In genomic region chr2:236040600-236041328, GRCh38 we compare ENCODE assay signal across 23 cellular contexts.
A peak's percentile ranks its signal among the peaks of the same experiment; 100 is the strongest.
DNase-seq lines count a peak whose midpoint lies in the region; ATAC-seq, FAIRE-seq and TF ChIP-seq lines count a peak whose summit lies in the region.
"Had no signal": no experiment of that assay in that cellular context is flagged by ENCODE, and none has a peak within 500 bp of the region (broad histone marks: within the 10 kb centered on the region; RNA-seq: fewer than 3 reads in every experiment).

No MANE protein-coding gene starts in this region.

- H3K27ac ChIP-seq in endodermal cell (ENCODE audit: low read depth, low read length) (peak overlapping the region; percentile 49), kidney (ENCODE audit: low read depth in 2 of 2, low read length in 2 of 2) (peak overlapping the region in 1 of 2 donors; percentile 72)
- H3K27ac ChIP-seq: A549, KMS-11 had no signal

- H3K9me3 Mint-ChIP-seq in natural killer cell treated with Interleukin-12 subunit alpha and Interleukin-12 subunit beta and Interleukin-15 and Interleukin-18, amount 100 ng/mL, for 72 hours, result no peaks in the 10 kb centered on the region
- no peaks in the 10 kb centered on the region for H3K9me3 Mint-ChIP-seq in natural killer cell
- no peaks in the 10 kb centered on the region for H3K9me3 Mint-ChIP-seq in endodermal cell
- no peaks in the 10 kb centered on the region for H3K9me3 Mint-ChIP-seq in mesothelial cell of epicardium
- H3K9me3 Mint-ChIP-seq: CD4-positive, alpha-beta T cell had no signal

- H3K4me3 Mint-ChIP-seq in natural killer cell treated with Interleukin-12 subunit alpha and Interleukin-12 subunit beta and Interleukin-15 and Interleukin-18, amount 100 ng/mL, for 72 hours, result no peak overlapping the region
- H3K4me3 Mint-ChIP-seq in natural killer cell (no peak overlapping the region), endodermal cell (no peak overlapping the region), mesothelial cell of epicardium (no peak overlapping the region)
- H3K4me3 Mint-ChIP-seq: CD4-positive, alpha-beta T cell had no signal

- H3K4me3 ChIP-seq in endodermal cell (ENCODE audit: low read length), result no peak overlapping the region
- peak overlapping the region; percentile 3 to 17 for H3K4me3 ChIP-seq in kidney (ENCODE audit: low read length in 2 of 2)
- H3K4me3 ChIP-seq: A549, GM12878, HAP-1 had no signal

- H3K4me1 ChIP-seq in endodermal cell (ENCODE audit: control insufficient read depth, insufficient read depth, low read length), result no peaks in the 10 kb centered on the region
- peaks cover 0 to 13% of the 10 kb centered on the region in 2 donors for H3K4me1 ChIP-seq in kidney (ENCODE audit: control insufficient read depth in 1 of 2, insufficient read depth in 1 of 2, low read depth in 1 of 2, low read length in 2 of 2)
- H3K4me1 ChIP-seq: Caco-2 had no signal

- ATAC-seq in natural killer cell treated with Interleukin-12 subunit alpha and Interleukin-12 subunit beta and Interleukin-15 and Interleukin-18, amount 100 ng/mL, for 72 hours, result no peak
- ATAC-seq in natural killer cell, result no peak
- ATAC-seq: A549, GM12878 had no signal

- H3K27ac Mint-ChIP-seq in natural killer cell treated with Interleukin-12 subunit alpha and Interleukin-12 subunit beta and Interleukin-15 and Interleukin-18, amount 100 ng/mL, for 72 hours, result no peak overlapping the region
- H3K27ac Mint-ChIP-seq in natural killer cell, result no peak overlapping the region
- no peak overlapping the region for H3K27ac Mint-ChIP-seq in endodermal cell
- no peak overlapping the region for H3K27ac Mint-ChIP-seq in mesothelial cell of epicardium
- H3K27ac Mint-ChIP-seq: CD4-positive, alpha-beta T cell had no signal

- no peaks in the 10 kb centered on the region for H3K4me1 Mint-ChIP-seq in natural killer cell treated with Interleukin-12 subunit alpha and Interleukin-12 subunit beta and Interleukin-15 and Interleukin-18, amount 100 ng/mL, for 72 hours (ENCODE audit: low read depth in 2 of 2)
- H3K4me1 Mint-ChIP-seq in natural killer cell, result no peaks in the 10 kb centered on the region
- H3K4me1 Mint-ChIP-seq in endodermal cell, result no peaks in the 10 kb centered on the region
- H3K4me1 Mint-ChIP-seq in mesothelial cell of epicardium, result peaks cover 3% of the 10 kb centered on the region

- 93 to 95% methylated on average over 9 to 21 of the region's 21 CpGs for WGBS in endodermal cell (ENCODE audit: insufficient coverage in 1 of 2, insufficient read length in 1 of 2), 2 experiments

- no peaks in the 10 kb centered on the region for H3K36me3 Mint-ChIP-seq in natural killer cell treated with Interleukin-12 subunit alpha and Interleukin-12 subunit beta and Interleukin-15 and Interleukin-18, amount 100 ng/mL, for 72 hours
- H3K36me3 Mint-ChIP-seq in natural killer cell, result peaks cover 8% of the 10 kb centered on the region
- H3K36me3 Mint-ChIP-seq in endodermal cell (ENCODE audit: low read depth), result peaks cover 16% of the 10 kb centered on the region
- H3K36me3 Mint-ChIP-seq in mesothelial cell of epicardium, result peaks cover 21% of the 10 kb centered on the region

- no peaks in the 10 kb centered on the region for H3K36me3 ChIP-seq in endodermal cell (ENCODE audit: control insufficient read depth, insufficient read depth, low read length)
- H3K36me3 ChIP-seq in kidney (ENCODE audit: control insufficient read depth in 1 of 2, insufficient read depth in 2 of 2, low read length in 2 of 2), result peaks cover 0 to 11% of the 10 kb centered on the region in 2 donors
- H3K36me3 ChIP-seq: HAP-1 had no signal

- FAIRE-seq in kidney (lab: Jason Lieb, UNC), result no peak
- FAIRE-seq: A549, GM12878, RCC 7860 had no signal

- H3K9ac ChIP-seq in endodermal cell (ENCODE audit: extremely low read depth, low read length, poor library complexity, severe bottlenecking) (no peak overlapping the region), kidney (ENCODE audit: low read length in 2 of 2) (no peak overlapping the region)
- H3K9ac ChIP-seq: KMS-11 had no signal

- H3K27me3 ChIP-seq in endodermal cell (ENCODE audit: control insufficient read depth, insufficient read depth, low read length, poor library complexity, severe bottlenecking), result no peaks in the 10 kb centered on the region

- DNase-seq in natural killer cell treated with Interleukin-12 subunit alpha and Interleukin-12 subunit beta and Interleukin-15 and Interleukin-18, amount 100 ng/mL, for 72 hours (ENCODE audit: low spot score), result peak; percentile 15
- no peak for DNase-seq in natural killer cell
- no peak for DNase-seq in endodermal cell
- DNase-seq in kidney, result no peak
- DNase-seq in renal cortical epithelial cell (ENCODE audit: low read depth), result peak; percentile 58
- DNase-seq in mesothelial cell of epicardium (ENCODE audit: low spot score in 2 of 2, unreplicated experiment in 2 of 2), result no peak
- no peak for DNase-seq in globus pallidus (ENCODE audit: low spot score)
- DNase-seq in H4 (ENCODE audit: low spot score), result no peak
- DNase-seq: Caco-2; CD4-positive, alpha-beta T cell; DMS53; EL; NCI-H1417 treated with DMSO at 0.1 percent for 48 hours; NCI-H187 treated with DMSO at 0.1 percent for 48 hours; NCI-H2227 treated with DMSO at 0.1 percent for 48 hours; NCI-H510A treated with DMSO at 0.1 percent for 48 hours; NCI-H774; SHP77 had no signal

- intact Hi-C loops in natural killer cell (cut with micrococcal nuclease) (no loop called here), kidney (cut with DNase I) (no loop called here)

- TF ChIP-seq CTCF in natural killer cell (IDR thresholded peaks at IDR 0.05) (no peak), endodermal cell (conservative IDR thresholded peaks at IDR 0.05) (no peak), kidney (IDR thresholded peaks at IDR 0.05; ENCODE audit: borderline replicate concordance, extremely low read depth, insufficient read depth) (no peak), mesothelial cell of epicardium (IDR thresholded peaks at IDR 0.05; ENCODE audit: unreplicated experiment) (no peak)

- no peaks in the 10 kb centered on the region for H3K27me3 Mint-ChIP-seq in natural killer cell treated with Interleukin-12 subunit alpha and Interleukin-12 subunit beta and Interleukin-15 and Interleukin-18, amount 100 ng/mL, for 72 hours
- H3K27me3 Mint-ChIP-seq in natural killer cell (ENCODE audit: low read depth in 2 of 2) (no peaks in the 10 kb centered on the region), endodermal cell (ENCODE audit: insufficient read depth) (no peaks in the 10 kb centered on the region), mesothelial cell of epicardium (ENCODE audit: low read depth) (no peaks in the 10 kb centered on the region)

- no peaks in the 10 kb centered on the region for H3K9me3 ChIP-seq in endodermal cell (ENCODE audit: control insufficient read depth, low read length)
- H3K9me3 ChIP-seq in kidney (ENCODE audit: control insufficient read depth in 1 of 2, low read length in 2 of 2), result no peaks in the 10 kb centered on the region
- H3K9me3 ChIP-seq: A549, Caco-2, HAP-1 had no signal

Comparison
In these comparisons a context has a peak if more than half of its experiments do, and no peak if none do; other contexts are left out.
1. DNase-seq: peak in natural killer cell treated with Interleukin-12 subunit alpha and Interleukin-12 subunit beta and Interleukin-15 and Interleukin-18, amount 100 ng/mL, for 72 hours (single experiment) and renal cortical epithelial cell (single experiment); none in natural killer cell (single experiment), endodermal cell (single experiment), kidney (single experiment), mesothelial cell of epicardium (0 of 2), globus pallidus (single experiment) and H4 (single experiment).